In genomic region chr7:43584200-43584586, GRCh38 we compare ENCODE assay signal across 8 cellular contexts. TPM values are rescaled to one million over a fixed set of nuclear protein-coding genes. Genes with fewer than 3 reads are reported as not detected.
DNase-seq lines count a peak whose midpoint lies in the region; ATAC-seq, FAIRE-seq and TF ChIP-seq lines count a peak whose summit lies in the region.

No MANE protein-coding gene starts in this region.

- TF ChIP-seq POLR2A in gastroesophageal sphincter (IDR thresholded peaks at IDR 0.05) = no peak

- FAIRE-seq in pancreas (lab: Jason Lieb, UNC) = no peak

- TF ChIP-seq CTCF in gastroesophageal sphincter (IDR thresholded peaks at IDR 0.05) (no peak), pancreas (IDR thresholded peaks at IDR 0.05) (no peak)

- ATAC-seq in gastroesophageal sphincter (no peak), pancreas (peak in 2 of 4 donors; percentile 5 to 30), GM18861 (IDR thresholded peaks at IDR 0.05; ENCODE audit: unreplicated experiment) (no peak), GM19397 (IDR thresholded peaks at IDR 0.05; ENCODE audit: unreplicated experiment) (no peak)

- H3K27ac ChIP-seq in gastroesophageal sphincter = peak overlapping the region; percentile 79 to 96 (median 94)
- peak overlapping the region; percentile 88 to 95 (median 92) for H3K27ac ChIP-seq in pancreas

- no peaks in the 10 kb centered on the region for H3K9me3 ChIP-seq in gastroesophageal sphincter
- H3K9me3 ChIP-seq in pancreas = no peaks in the 10 kb centered on the region

- no peak for TF ChIP-seq EP300 in gastroesophageal sphincter (IDR thresholded peaks at IDR 0.05)

- intact Hi-C loops in pancreas (cut with DNase I) = loop anchor here in 2 of 3 donors (5.0 kb wide), 2 partner anchors 113 to 138 kb away; no protein-coding TSS in a partner anchor

- no peaks in the 10 kb centered on the region for H3K27me3 ChIP-seq in gastroesophageal sphincter
- no peaks in the 10 kb centered on the region for H3K27me3 ChIP-seq in pancreas

- WGBS in gastroesophageal sphincter (ENCODE audit: low coverage in 1 of 2), 2 donors = 0 to 40% methylated on average over 1 of the region's 8 CpGs
- 7% methylated on average over 8 of the region's 8 CpGs for WGBS in pancreas, 2 donors

- H3K36me3 ChIP-seq in gastroesophageal sphincter = no peaks in the 10 kb centered on the region
- H3K36me3 ChIP-seq in pancreas = no peaks in the 10 kb centered on the region

- DNase-seq in GF-D8 (lab: John Stamatoyannopoulos, UW) = peak; percentile 72
- DNase-seq in NCI-H226 = peak; percentile 69
- DNase-seq in activated T-helper 9 cell treated with anti-CD3 and anti-CD28 coated beads, Interleukin-2, amount 50 U/mL, for 16 hours (ENCODE audit: low read depth) = peak; percentile 8
- peak in 2 of 6 donors; percentile 27 to 28 for DNase-seq in pancreas
- DNase-seq in effector CD8-positive, alpha-beta T cell (lab: John Stamatoyannopoulos, UW) = no peak

- H3K4me3 ChIP-seq in gastroesophageal sphincter (peak overlapping the region; percentile 80 to 94), pancreas (peak overlapping the region; percentile 89 to 100 (median 96))

- H3K4me1 ChIP-seq in gastroesophageal sphincter (peaks cover 0 to 31% (median 15%) of the 10 kb centered on the region in 3 donors), pancreas (peaks cover 0 to 31% (median 30%) of the 10 kb centered on the region in 3 donors)

RNA-seq across cellular contexts. Expression of gene STK17A, which starts 1.3 kb away (rescaled TPM):
- total RNA-seq in gastroesophageal sphincter (10 to 100 TPM; 14.6 to 31.5 (median 27.3) TPM), pancreas (10 to 100 TPM in 4 of 6 donors, 1 to 10 TPM in 2; 9.4 to 19.3 (median 11.7) TPM)
- polyA plus RNA-seq in pancreas = 10 to 100 TPM in 1 of 2 donors, 1 to 10 TPM in 1; 7.0 to 11.7 TPM
